8 cellular contexts compared by ENCODE assay signal in the genomic region with DNA sequence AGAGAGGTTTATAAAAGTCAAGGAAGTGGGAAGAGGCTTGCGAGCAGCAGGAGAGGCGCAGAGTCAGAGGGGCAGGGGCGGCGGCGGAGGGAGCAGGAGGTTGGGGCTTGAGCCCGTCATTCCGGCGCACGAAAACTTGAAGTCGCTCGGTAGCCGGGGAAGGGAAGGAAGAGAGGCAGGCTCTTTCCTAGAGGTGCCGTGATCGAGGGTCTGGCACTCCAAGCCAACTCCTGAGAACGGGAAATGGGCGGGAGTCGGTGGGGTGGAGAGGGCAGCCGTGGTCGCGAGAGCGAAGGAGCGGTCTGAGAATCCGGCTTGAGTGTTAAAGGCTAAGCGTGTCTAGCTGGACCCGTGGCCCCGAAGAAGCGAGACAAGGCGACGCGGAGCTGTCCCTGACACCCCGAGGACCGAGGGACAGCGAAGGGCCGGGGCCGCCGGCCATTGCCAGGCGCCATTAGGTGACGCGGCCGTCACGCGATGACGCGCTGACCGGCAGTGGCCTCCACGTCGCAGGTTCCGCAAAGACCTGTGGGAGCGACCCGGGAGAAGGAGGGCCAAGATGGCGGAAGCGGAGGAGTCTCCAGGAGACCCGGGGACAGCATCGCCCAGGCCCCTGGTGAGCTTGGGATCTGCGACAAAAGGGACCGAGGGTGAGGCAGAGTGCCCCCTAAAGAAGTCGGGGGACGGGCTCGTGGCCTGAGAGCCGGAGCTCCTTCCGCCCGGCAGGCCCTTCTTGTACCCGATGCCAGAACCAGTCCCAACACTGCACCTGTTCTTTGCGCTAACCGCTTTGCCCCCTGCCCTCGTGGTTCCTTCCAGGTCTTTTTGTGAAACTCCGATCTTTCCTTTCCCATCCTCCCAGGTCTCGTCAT. TPM values are rescaled to one million over a fixed set of nuclear protein-coding genes. Genes with fewer than 3 reads are reported as not detected.
DNase-seq lines count a peak whose midpoint lies in the region; ATAC-seq and TF ChIP-seq lines count a peak whose summit lies in the region.

Gene YIPF6, plus strand, starts transcription at position 544 of the 872 bp plus-strand sequence. Its CDS starts 16 bp downstream, at position 560.

- no peaks in the 10 kb centered on the region for H3K9me3 ChIP-seq in uterus

- DNase-seq in NCI-H1436 (lab: John Stamatoyannopoulos, UW) (peak; percentile 73), T-helper 2 cell (peak; percentile 25 to 82 (median 47)), left ventricle myocardium superior (peak; percentile 85), pulmonary artery endothelial cell (ENCODE audit: low read depth, low spot score) (peak; percentile 33), uterus (peak; percentile 69 to 74)

- peak within 1 kb of the TSS; percentile 45 to 64 for H3K4me3 ChIP-seq in uterus

- peak; percentile 92 for TF ChIP-seq POLR2A in GM15510 (IDR thresholded peaks at IDR 0.05; ENCODE audit: borderline replicate concordance, extremely low read depth, insufficient read length)
- TF ChIP-seq POLR2A in uterus (IDR thresholded peaks at IDR 0.05) = peak; percentile 70 to 79

- intact Hi-C loops in left ventricle myocardium superior (cut with micrococcal nuclease) (no loop called here), uterus (cut with DNase I; ENCODE audit: low total_unique reads) (no loop called here)

- H3K36me3 ChIP-seq in uterus = no peaks in the 10 kb centered on the region

- ATAC-seq in HG02678 (IDR thresholded peaks at IDR 0.05; ENCODE audit: unreplicated experiment) (peak; percentile 98), left ventricle myocardium superior (peak; percentile 98)

- no peak for TF ChIP-seq CTCF in uterus (IDR thresholded peaks at IDR 0.05)

- no peaks in the 10 kb centered on the region for H3K27me3 ChIP-seq in uterus

- peak within 1 kb of the TSS; percentile 78 for H3K27ac ChIP-seq in angular gyrus (ENCODE audit: low read depth, low read length)
- H3K27ac ChIP-seq in uterus = peak within 1 kb of the TSS; percentile 86 to 94

- no peaks in the 10 kb centered on the region for H3K4me1 ChIP-seq in uterus

RNA-seq across cellular contexts. Expression of gene YIPF6, which starts in this region (rescaled TPM):
- total RNA-seq in left ventricle myocardium superior = 34.5 TPM
- total RNA-seq in pulmonary artery endothelial cell = 24.1 and 25.1 TPM in 2 replicates
- total RNA-seq in uterus = 10 to 100 TPM in 3 of 4 donors, 1 to 10 TPM in 1; 9.0 to 53.5 (median 34.6) TPM

Comparison
In these comparisons a context has a peak if more than half of its experiments do, and no peak if none do; other contexts are left out.
1. Peak in every context shown above with its lines: DNase-seq, ATAC-seq, H3K4me3 ChIP-seq and H3K27ac ChIP-seq.
2. DNase-seq: peak in every context shown above with its lines; median percentile 85 in left ventricle myocardium superior; 73 in NCI-H1436; 72 in uterus; 47 in T-helper 2 cell; 33 in pulmonary artery endothelial cell.